In genomic region chr2:1685078-1685956, GRCh38 we compare ENCODE assay signal across 2 cellular contexts.
TF ChIP-seq lines count a peak whose summit lies in the region.

No MANE protein-coding gene starts in this region.

TF ChIP-seq in SK-N-SH, 30 proteins besides CTCF, POLR2A, EP300 and RAD21:
- TF ChIP-seq MXI1 (IDR thresholded peaks at IDR 0.05; ENCODE audit: low read depth, low read length) (no peak), FOXM1 (IDR thresholded peaks at IDR 0.05; ENCODE audit: low read depth) (no peak), USF2 (IDR thresholded peaks at IDR 0.05; ENCODE audit: borderline replicate concordance, low read depth, low read length) (no peak), POLR2AphosphoS5 (IDR thresholded peaks at IDR 0.05; ENCODE audit: low read depth, low read length) (no peak), RFX5 (IDR thresholded peaks at IDR 0.05; ENCODE audit: low read length) (no peak), RCOR1 (IDR thresholded peaks at IDR 0.05; ENCODE audit: low read length) (no peak), NRF1 (IDR thresholded peaks at IDR 0.05; ENCODE audit: low read depth, low read length) (no peak), PBX3 (IDR thresholded peaks at IDR 0.05) (no peak), MEF2A (IDR thresholded peaks at IDR 0.05; ENCODE audit: borderline replicate concordance, low read depth) (no peak), JUND (IDR thresholded peaks at IDR 0.05) (no peak), IRF3 (IDR thresholded peaks at IDR 0.05; ENCODE audit: low read depth, low read length) (no peak), TCF12 (IDR thresholded peaks at IDR 0.05) (no peak)

TF ChIP-seq in SK-N-SH treated with all-trans-retinoic acid at 6 μM for 48 hours, 23 proteins besides CTCF, POLR2A, EP300 and RAD21:
- TF ChIP-seq SNAI2 (CRISPR knock-in tag; IDR thresholded peaks at IDR 0.05) = no peak
